Comparison of ENCODE assay signal across 15 cellular contexts in the genomic region with DNA sequence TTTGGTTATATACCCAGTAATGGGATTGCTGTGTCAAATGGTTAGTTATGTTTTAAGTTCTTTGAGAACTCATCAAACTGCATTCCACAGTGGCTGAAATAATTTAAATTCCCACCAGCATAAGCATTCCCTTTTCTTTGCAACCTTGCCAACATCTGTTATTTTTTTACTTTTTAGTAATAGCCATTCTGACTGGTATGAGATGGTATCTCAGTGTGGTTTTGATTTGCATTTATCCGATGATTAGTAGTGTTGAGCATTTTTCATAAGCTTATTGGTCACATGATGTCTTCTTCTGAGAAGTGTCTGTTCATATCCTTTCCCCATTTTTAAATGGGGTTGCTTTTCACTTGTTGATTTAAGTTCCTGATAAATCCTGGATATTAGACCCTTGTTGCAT.
"Had no signal": no experiment of that assay in that cellular context is flagged by ENCODE, and none has a peak within 500 bp of the region (broad histone marks: within the 10 kb centered on the region; RNA-seq: fewer than 3 reads in every experiment).

No MANE protein-coding gene starts in this region.

- H3K4me3 ChIP-seq: heart right ventricle had no signal

- DNase-seq: activated CD4-positive, alpha-beta T cell treated with anti-CD3 and anti-CD28 coated beads, Interleukin-2, amount 10 ng/mL, durations not matched to agents 24 days and 14 days; activated CD8-positive, alpha-beta memory T cell treated with anti-CD3 and anti-CD28 coated beads for 24 hours; activated naive CD4-positive, alpha-beta T cell treated with anti-CD3 and anti-CD28 coated beads for 36 hours; brain microvascular endothelial cell; cerebellar nuclear complex; effector memory CD8-positive, alpha-beta T cell; heart right ventricle; kidney; naive B cell; stimulated activated CD4-positive, alpha-beta T cell treated with anti-CD3 and anti-CD28 coated beads, Interleukin-15, amount 100 ng/mL, for 24 hours; stimulated activated CD4-positive, alpha-beta T cell treated with anti-CD3 and anti-CD28 coated beads, Interleukin-4, amount 100 ng/mL, for 24 hours; stimulated activated naive CD8-positive, alpha-beta T cell treated with anti-CD3 and anti-CD28 coated beads, Interleukin-15, amount 100 ng/mL, for 72 hours had no signal

- H3K27me3 Mint-ChIP-seq: activated CD4-positive, alpha-beta T cell treated with anti-CD3 and anti-CD28 coated beads, Interleukin-2, amount 10 ng/mL, durations not matched to agents 24 days and 14 days; dendritic cell treated with granulocyte-macrophage colony-stimulating factor and Interleukin-4, amounts not matched to agents 40 ng/mL and 50 ng/mL, for 4 days; effector memory CD8-positive, alpha-beta T cell; naive B cell; stimulated activated naive CD8-positive, alpha-beta T cell treated with anti-CD3 and anti-CD28 coated beads, Interleukin-15, amount 100 ng/mL, for 72 hours had no signal

- H3K36me3 Mint-ChIP-seq: naive B cell, WTC11 had no signal

- H3K4me3 Mint-ChIP-seq: activated CD4-positive, alpha-beta T cell treated with anti-CD3 and anti-CD28 coated beads, Interleukin-2, amount 10 ng/mL, durations not matched to agents 24 days and 14 days; activated naive CD4-positive, alpha-beta T cell treated with anti-CD3 and anti-CD28 coated beads for 36 hours; dendritic cell treated with granulocyte-macrophage colony-stimulating factor and Interleukin-4, amounts not matched to agents 40 ng/mL and 50 ng/mL, for 4 days; effector memory CD8-positive, alpha-beta T cell; naive B cell; stimulated activated naive CD8-positive, alpha-beta T cell treated with anti-CD3 and anti-CD28 coated beads, Interleukin-15, amount 100 ng/mL, for 72 hours; T-helper 1 cell treated with Interleukin-12 subunit alpha and Interleukin-12 subunit beta and Interleukin-4 antibody, amounts not matched to agents 30 μg/mL and 1 μg/mL, for 36 hours; WTC11 had no signal

- ATAC-seq: effector memory CD8-positive, alpha-beta T cell; heart right ventricle; stimulated activated naive CD8-positive, alpha-beta T cell treated with anti-CD3 and anti-CD28 coated beads, Interleukin-15, amount 100 ng/mL, for 72 hours; WTC11 had no signal

- H3K27ac Mint-ChIP-seq: activated CD4-positive, alpha-beta T cell treated with anti-CD3 and anti-CD28 coated beads, Interleukin-2, amount 10 ng/mL, durations not matched to agents 24 days and 14 days; activated naive CD4-positive, alpha-beta T cell treated with anti-CD3 and anti-CD28 coated beads for 36 hours; dendritic cell treated with granulocyte-macrophage colony-stimulating factor and Interleukin-4, amounts not matched to agents 40 ng/mL and 50 ng/mL, for 4 days; effector memory CD8-positive, alpha-beta T cell; naive B cell; stimulated activated naive CD8-positive, alpha-beta T cell treated with anti-CD3 and anti-CD28 coated beads, Interleukin-15, amount 100 ng/mL, for 72 hours; T-helper 1 cell treated with Interleukin-12 subunit alpha and Interleukin-12 subunit beta and Interleukin-4 antibody, amounts not matched to agents 30 μg/mL and 1 μg/mL, for 36 hours; WTC11 had no signal

- H3K9me3 Mint-ChIP-seq: stimulated activated naive CD8-positive, alpha-beta T cell treated with anti-CD3 and anti-CD28 coated beads, Interleukin-15, amount 100 ng/mL, for 72 hours had no signal

- H3K4me1 Mint-ChIP-seq: activated CD4-positive, alpha-beta T cell treated with anti-CD3 and anti-CD28 coated beads, Interleukin-2, amount 10 ng/mL, durations not matched to agents 24 days and 14 days; naive B cell; stimulated activated naive CD8-positive, alpha-beta T cell treated with anti-CD3 and anti-CD28 coated beads, Interleukin-15, amount 100 ng/mL, for 72 hours; WTC11 had no signal
